In the genomic region with DNA sequence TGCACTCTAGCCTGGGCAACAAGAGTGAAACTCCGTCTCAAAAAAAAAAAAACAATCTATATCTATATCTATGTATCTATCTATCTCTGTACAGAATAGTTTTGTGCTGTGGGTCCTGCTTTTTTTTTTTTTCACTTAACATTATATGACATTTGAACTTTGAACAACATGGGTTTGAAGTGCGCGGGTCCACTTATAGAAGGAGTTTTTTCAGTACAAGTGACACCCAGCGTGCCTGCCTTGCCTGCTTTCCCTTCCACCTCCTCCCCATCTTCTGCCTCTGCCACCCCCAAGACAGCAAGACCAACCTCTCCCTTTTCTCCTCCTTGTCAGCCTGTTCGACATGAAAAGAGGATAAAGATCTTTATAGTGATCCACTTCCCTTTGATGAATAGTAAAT, we compare ENCODE assay signal across 21 cellular contexts.
A peak's percentile ranks its signal among the peaks of the same experiment; 100 is the strongest.
DNase-seq lines count a peak whose midpoint lies in the region; ATAC-seq, FAIRE-seq and TF ChIP-seq lines count a peak whose summit lies in the region.
"Had no signal": no experiment of that assay in that cellular context is flagged by ENCODE, and none has a peak within 500 bp of the region (broad histone marks: within the 10 kb centered on the region; RNA-seq: fewer than 3 reads in every experiment).

No MANE protein-coding gene starts in this region.

- H3K4me3 ChIP-seq in PC-3 (ENCODE audit: low read length) = no peak overlapping the region
- no peak overlapping the region for H3K4me3 ChIP-seq in esophagus muscularis mucosa
- H3K4me3 ChIP-seq in small intestine (ENCODE audit: low read depth in 1 of 2, low read length in 2 of 2) = no peak overlapping the region
- H3K4me3 ChIP-seq: BLaER1 treated with 17β-estradiol and CSF1 and Interleukin-3, amounts not matched to agents 10 nM and 100 nM; GM12878; K562 had no signal

- no peak for TF ChIP-seq EP300 in esophagus muscularis mucosa (IDR thresholded peaks at IDR 0.05)

- no peak for DNase-seq in PC-3
- no peak for DNase-seq in esophagus muscularis mucosa (ENCODE audit: extremely low spot score)
- peak in 1 of 2 donors; percentile 36 for DNase-seq in left colon
- DNase-seq in small intestine = peak; percentile 69
- no peak for DNase-seq in NOMO-1 (lab: John Stamatoyannopoulos, UW; ENCODE audit: unreplicated experiment in 2 of 2)
- DNase-seq: 8988T; Calu3; CD8-positive, alpha-beta T cell; DMS53; DND-41; EL; GOT3; H7; HFFc6 had no signal

- H3K9me3 ChIP-seq in PC-3 (ENCODE audit: low read length) (no peaks in the 10 kb centered on the region), esophagus muscularis mucosa (no peaks in the 10 kb centered on the region), small intestine (ENCODE audit: control insufficient read depth, low read depth) (no peaks in the 10 kb centered on the region)
- H3K9me3 ChIP-seq: BLaER1 treated with 17β-estradiol and CSF1 and Interleukin-3, amounts not matched to agents 10 nM and 100 nM had no signal

- no peaks in the 10 kb centered on the region for H4K20me1 ChIP-seq in PC-3 (ENCODE audit: low read length)
- H4K20me1 ChIP-seq: BLaER1 treated with 17β-estradiol and CSF1 and Interleukin-3, amounts not matched to agents 10 nM and 100 nM had no signal

- TF ChIP-seq CTCF in PC-3 (conservative IDR thresholded peaks at IDR 0.05; ENCODE audit: low read depth, low read length) = no peak
- TF ChIP-seq CTCF in esophagus muscularis mucosa (IDR thresholded peaks at IDR 0.05) = no peak

- H3K27ac ChIP-seq in PC-3 (ENCODE audit: low read length) = no peak overlapping the region
- H3K27ac ChIP-seq in esophagus muscularis mucosa (replicated peaks in 1 of 4) = peak overlapping the region in 3 of 4 donors; percentile 37 to 64 (median 54)
- no peak overlapping the region for H3K27ac ChIP-seq in small intestine (ENCODE audit: low read depth in 1 of 2, low read length in 1 of 2)
- H3K27ac ChIP-seq: BLaER1 treated with 17β-estradiol and CSF1 and Interleukin-3, amounts not matched to agents 10 nM and 100 nM had no signal

- FAIRE-seq in small intestine (lab: Jason Lieb, UNC) = no peak
- FAIRE-seq: GM12878, K562 had no signal

- intact Hi-C loops in PC-3 (cut with micrococcal nuclease) = loop anchor here (10.0 kb wide), 1 partner anchor 100 kb away; the partner anchor contains the start of gene KCNG1
- intact Hi-C loops in esophagus muscularis mucosa (cut with DNase I) = no loop called here
- intact Hi-C loops in left colon (cut with DNase I, micrococcal nuclease) = no loop called here

- 0 out of 2 replicates have a peak overlapping the region, but pooled peaks have one; percentile 10 for H2AFZ ChIP-seq in PC-3 (ENCODE audit: low read length)

- H3K36me3 ChIP-seq in PC-3 (ENCODE audit: low read depth, low read length) (no peaks in the 10 kb centered on the region), esophagus muscularis mucosa (no peaks in the 10 kb centered on the region), small intestine (ENCODE audit: control insufficient read depth in 2 of 2, insufficient read depth in 2 of 2, low read length in 2 of 2) (no peaks in the 10 kb centered on the region)
- H3K36me3 ChIP-seq: BLaER1 treated with 17β-estradiol and CSF1 and Interleukin-3, amounts not matched to agents 10 nM and 100 nM had no signal

- no peaks in the 10 kb centered on the region for H3F3A ChIP-seq in PC-3 (ENCODE audit: low read length, unreplicated experiment)

- H3K27me3 ChIP-seq in PC-3 (ENCODE audit: low read length) (no peaks in the 10 kb centered on the region), esophagus muscularis mucosa (no peaks in the 10 kb centered on the region), small intestine (ENCODE audit: control insufficient read depth in 2 of 2, insufficient read depth in 2 of 2, low read length in 2 of 2) (peaks cover 0 to 4% of the 10 kb centered on the region in 2 donors)
- H3K27me3 ChIP-seq: BLaER1 treated with 17β-estradiol and CSF1 and Interleukin-3, amounts not matched to agents 10 nM and 100 nM had no signal

- no peaks in the 10 kb centered on the region for H3K79me2 ChIP-seq in PC-3 (ENCODE audit: low read length)

- WGBS in esophagus muscularis mucosa = 86% methylated on average over 5 of the region's 5 CpGs
- 18 to 56% (median 19%) methylated on average over 4 to 5 of the region's 5 CpGs for WGBS in small intestine, 3 donors

- no TSS peak for BruUV-seq in PC-3 (replicated peaks; lab: Mats Ljungman, UMichigan)

- ATAC-seq in PC-3 (no peak), left colon (peak; percentile 69), HG03520 (IDR thresholded peaks at IDR 0.05; ENCODE audit: unreplicated experiment) (no peak), GM21786 (IDR thresholded peaks at IDR 0.05; ENCODE audit: unreplicated experiment) (no peak), GM19035 (IDR thresholded peaks at IDR 0.05; ENCODE audit: unreplicated experiment) (no peak)
- ATAC-seq: CD8-positive, alpha-beta T cell; GM12878; HCT116; K562 had no signal

- TF ChIP-seq POLR2A in esophagus muscularis mucosa (IDR thresholded peaks at IDR 0.05; ENCODE audit: low read depth) = no peak

- CTCF ChIA-PET in PC-3 (lab: Charles Lee) = no interaction called here

- H3K9ac ChIP-seq in PC-3 (ENCODE audit: low read length) = no peak overlapping the region
- H3K9ac ChIP-seq: BLaER1 treated with 17β-estradiol and CSF1 and Interleukin-3, amounts not matched to agents 10 nM and 100 nM had no signal

- no peaks in the 10 kb centered on the region for H3K9me2 ChIP-seq in PC-3 (replicated peaks; ENCODE audit: low read length)

- peaks cover 71% of the 10 kb centered on the region for H3K4me1 ChIP-seq in PC-3 (ENCODE audit: insufficient read depth, low read length)
- H3K4me1 ChIP-seq in esophagus muscularis mucosa = peaks cover 0 to 51% (median 47%) of the 10 kb centered on the region in 4 donors
- H3K4me1 ChIP-seq in small intestine (ENCODE audit: control insufficient read depth in 2 of 2, insufficient read depth in 1 of 2, low read depth in 1 of 2, low read length in 1 of 2) = peaks cover 2% of the 10 kb centered on the region in 2 donors

- H3K4me2 ChIP-seq in PC-3 (ENCODE audit: low read length) = no peak overlapping the region
- H3K4me2 ChIP-seq: BLaER1 treated with 17β-estradiol and CSF1 and Interleukin-3, amounts not matched to agents 10 nM and 100 nM had no signal

- POLR2A ChIA-PET in PC-3 (lab: Charles Lee; ENCODE audit: unreplicated experiment) = no interaction called here

Comparison
In these comparisons a context has a peak if more than half of its experiments do, and no peak if none do; other contexts are left out.
1. H3K27ac ChIP-seq: peak in esophagus muscularis mucosa (3 of 4); none in PC-3 (single experiment) and small intestine (0 of 2).